9 cellular contexts compared by ENCODE assay signal in genomic region chr1:198638441-198638840, GRCh38. TPM values are rescaled to one million over a fixed set of nuclear protein-coding genes. Genes with fewer than 3 reads are reported as not detected.
DNase-seq lines count a peak whose midpoint lies in the region; ATAC-seq lines count a peak whose summit lies in the region.
"Had no signal": no experiment of that assay in that cellular context is flagged by ENCODE, and none has a peak within 500 bp of the region (broad histone marks: within the 10 kb centered on the region; RNA-seq: fewer than 3 reads in every experiment).

No MANE protein-coding gene starts in this region.

- intact Hi-C loops in activated CD4-positive, alpha-beta T cell treated with anti-CD3 and anti-CD28 coated beads, Interleukin-2, amount 10 ng/mL, durations not matched to agents 24 days and 14 days (cut with micrococcal nuclease), result loop anchor here (1.0 kb wide), 1 partner anchor 115 kb away; no protein-coding TSS in a partner anchor

- ATAC-seq in HG02759 (IDR thresholded peaks at IDR 0.05; ENCODE audit: unreplicated experiment) (peak; percentile 20), T-helper 17 cell (peak; percentile 16)
- peak; percentile 3 for ATAC-seq in stimulated activated memory B cell treated with anti-CD40 and anti-IgM and Interleukin-4, amounts not matched to agents 10 μg/mL and 1 μg/mL and 100 μg/mL, for 72 hours
- ATAC-seq: foreskin keratinocyte had no signal

- H3K27me3 Mint-ChIP-seq in activated CD4-positive, alpha-beta T cell treated with anti-CD3 and anti-CD28 coated beads, Interleukin-2, amount 10 ng/mL, durations not matched to agents 24 days and 14 days, result no peaks in the 10 kb centered on the region
- no peaks in the 10 kb centered on the region for H3K27me3 Mint-ChIP-seq in T-helper 17 cell
- no peaks in the 10 kb centered on the region for H3K27me3 Mint-ChIP-seq in stimulated activated memory B cell treated with anti-CD40 and anti-IgM and Interleukin-4, amounts not matched to agents 10 μg/mL and 1 μg/mL and 100 μg/mL, for 72 hours

- H3K9me3 Mint-ChIP-seq in activated CD4-positive, alpha-beta T cell treated with anti-CD3 and anti-CD28 coated beads, Interleukin-2, amount 10 ng/mL, durations not matched to agents 24 days and 14 days, result peaks cover 17% of the 10 kb centered on the region
- H3K9me3 Mint-ChIP-seq in stimulated activated memory B cell treated with anti-CD40 and anti-IgM and Interleukin-4, amounts not matched to agents 10 μg/mL and 1 μg/mL and 100 μg/mL, for 72 hours, result no peaks in the 10 kb centered on the region

- DNase-seq in activated CD4-positive, alpha-beta T cell treated with anti-CD3 and anti-CD28 coated beads, Interleukin-2, amount 10 ng/mL, durations not matched to agents 24 days and 14 days, result peak; percentile 63
- DNase-seq in activated CD4-positive, alpha-beta T cell treated with anti-CD3 and anti-CD28 coated beads for 48 hours, result no peak
- no peak for DNase-seq in T-helper 17 cell
- no peak for DNase-seq in NCI-H2081 (lab: John Stamatoyannopoulos, UW)
- DNase-seq in iPS-NIHi7 (ENCODE audit: extremely low spot score), result no peak
- DNase-seq in NCI-H774 (lab: John Stamatoyannopoulos, UW), result no peak
- DNase-seq: foreskin keratinocyte had no signal

- H3K27ac Mint-ChIP-seq in activated CD4-positive, alpha-beta T cell treated with anti-CD3 and anti-CD28 coated beads, Interleukin-2, amount 10 ng/mL, durations not matched to agents 24 days and 14 days, result peak overlapping the region; percentile 86
- H3K27ac Mint-ChIP-seq in T-helper 17 cell, result peak overlapping the region; percentile 85
- peak overlapping the region; percentile 83 for H3K27ac Mint-ChIP-seq in stimulated activated memory B cell treated with anti-CD40 and anti-IgM and Interleukin-4, amounts not matched to agents 10 μg/mL and 1 μg/mL and 100 μg/mL, for 72 hours

- peaks cover 50% of the 10 kb centered on the region for H3K4me1 Mint-ChIP-seq in activated CD4-positive, alpha-beta T cell treated with anti-CD3 and anti-CD28 coated beads, Interleukin-2, amount 10 ng/mL, durations not matched to agents 24 days and 14 days
- peaks cover 48% of the 10 kb centered on the region for H3K4me1 Mint-ChIP-seq in T-helper 17 cell
- H3K4me1 Mint-ChIP-seq in stimulated activated memory B cell treated with anti-CD40 and anti-IgM and Interleukin-4, amounts not matched to agents 10 μg/mL and 1 μg/mL and 100 μg/mL, for 72 hours, result peaks cover 63% of the 10 kb centered on the region

- H3K9me3 ChIP-seq in T-helper 17 cell (ENCODE audit: control insufficient read depth, low read length, poor library complexity, severe bottlenecking), result no peaks in the 10 kb centered on the region

- peak overlapping the region; percentile 89 for H3K4me3 Mint-ChIP-seq in activated CD4-positive, alpha-beta T cell treated with anti-CD3 and anti-CD28 coated beads, Interleukin-2, amount 10 ng/mL, durations not matched to agents 24 days and 14 days
- peak overlapping the region; percentile 81 for H3K4me3 Mint-ChIP-seq in T-helper 17 cell
- H3K4me3 Mint-ChIP-seq in stimulated activated memory B cell treated with anti-CD40 and anti-IgM and Interleukin-4, amounts not matched to agents 10 μg/mL and 1 μg/mL and 100 μg/mL, for 72 hours, result peak overlapping the region; percentile 80

- peaks cover 45% of the 10 kb centered on the region for H3K36me3 Mint-ChIP-seq in activated CD4-positive, alpha-beta T cell treated with anti-CD3 and anti-CD28 coated beads, Interleukin-2, amount 10 ng/mL, durations not matched to agents 24 days and 14 days (ENCODE audit: low read depth)
- H3K36me3 Mint-ChIP-seq in T-helper 17 cell (ENCODE audit: low read depth), result peaks cover 20% of the 10 kb centered on the region
- peaks cover 15% of the 10 kb centered on the region for H3K36me3 Mint-ChIP-seq in stimulated activated memory B cell treated with anti-CD40 and anti-IgM and Interleukin-4, amounts not matched to agents 10 μg/mL and 1 μg/mL and 100 μg/mL, for 72 hours

RNA-seq across cellular contexts. Expression of gene PTPRC, which starts 0.4 kb away (rescaled TPM):
- 436 and 438 TPM in 2 replicates for total RNA-seq in activated CD4-positive, alpha-beta T cell treated with anti-CD3 and anti-CD28 coated beads, Interleukin-2, amount 10 ng/mL, durations not matched to agents 24 days and 14 days
- total RNA-seq in T-helper 17 cell, result 100 to 1,000 TPM; 697 to 813 TPM
- total RNA-seq: foreskin keratinocyte had no signal
